ENCODE assay signal across 16 cellular contexts in genomic region chr22:29734429-29734828, GRCh38. TPM values are rescaled to one million over a fixed set of nuclear protein-coding genes. Genes with fewer than 3 reads are reported as not detected.
DNase-seq lines count a peak whose midpoint lies in the region; ATAC-seq and TF ChIP-seq lines count a peak whose summit lies in the region.
"Had no signal": no experiment of that assay in that cellular context is flagged by ENCODE, and none has a peak within 500 bp of the region (broad histone marks: within the 10 kb centered on the region; RNA-seq: fewer than 3 reads in every experiment).

No MANE protein-coding gene starts in this region.

- no peak overlapping the region for H4K8ac ChIP-seq in neuronal stem cell (ENCODE audit: low read depth, low read length)

- H4K20me1 ChIP-seq in BLaER1 (peaks cover 17% of the 10 kb centered on the region), GM23338 (replicated peaks; ENCODE audit: insufficient read depth) (no peaks in the 10 kb centered on the region)

- WGBS in neuronal stem cell (ENCODE audit: extremely low coverage in 2 of 2, insufficient read length in 2 of 2, insufficient replicate concordance in 1 of 2), 2 donors = no CpG with 5 or more reads among the region's 9 CpGs

- no peak overlapping the region for H3K4me3 ChIP-seq in BLaER1
- H3K4me3 ChIP-seq in GM23338 = no peak overlapping the region
- no peak overlapping the region for H3K4me3 ChIP-seq in WERI-Rb-1 (ENCODE audit: low read depth, low read length)
- no peak overlapping the region for H3K4me3 ChIP-seq in neuronal stem cell (ENCODE audit: low read length in 2 of 2)
- H3K4me3 ChIP-seq: GM23248, HAP-1, K562 had no signal

- no peak overlapping the region for H2BK15ac ChIP-seq in neuronal stem cell (ENCODE audit: low read length)

- no peaks in the 10 kb centered on the region for H3K9me2 ChIP-seq in GM23338 (ENCODE audit: insufficient read depth)

- peaks cover 18% of the 10 kb centered on the region for H3K36me3 ChIP-seq in BLaER1
- H3K36me3 ChIP-seq in GM23338 (ENCODE audit: insufficient read depth) = no peaks in the 10 kb centered on the region
- H3K36me3 ChIP-seq in WERI-Rb-1 = no peaks in the 10 kb centered on the region; the same call in 1 of the 2 replicates
- peaks cover 0 to 1% of the 10 kb centered on the region in 2 donors for H3K36me3 ChIP-seq in neuronal stem cell (replicated peaks in 1 of 2; ENCODE audit: control insufficient read depth in 2 of 2, insufficient read depth in 2 of 2, low read length in 2 of 2)
- H3K36me3 ChIP-seq: HAP-1 had no signal

- peaks cover 2% of the 10 kb centered on the region for H3K27me3 Mint-ChIP-seq in GM23338 (ENCODE audit: insufficient read depth, low read depth, poor library complexity)
- H3K27me3 Mint-ChIP-seq in activated CD4-positive, alpha-beta T cell treated with anti-CD3 and anti-CD28 coated beads, Interleukin-2, amount 10 ng/mL, durations not matched to agents 24 days and 14 days = no peaks in the 10 kb centered on the region
- H3K27me3 Mint-ChIP-seq: B cell had no signal

- peak overlapping the region; percentile 74; the same call in 1 of the 2 replicates for H2AFZ ChIP-seq in GM23338
- H2AFZ ChIP-seq in neuronal stem cell (ENCODE audit: low read length) = no peak overlapping the region
- H2AFZ ChIP-seq: GM23248 had no signal

- peak overlapping the region; percentile 59 for H3K27ac ChIP-seq in BLaER1
- H3K27ac ChIP-seq in GM23338 (ENCODE audit: low read depth) = no peak overlapping the region
- peak overlapping the region; percentile 83 for H3K27ac ChIP-seq in WERI-Rb-1
- no peak overlapping the region for H3K27ac ChIP-seq in neuronal stem cell (replicated peaks; ENCODE audit: low read length)
- H3K27ac ChIP-seq: GM23248, HL-60 had no signal

- ATAC-seq in GM23338 (no peak; the same call in 2 of the 3 replicates), HG03025 (IDR thresholded peaks at IDR 0.05; ENCODE audit: low FRiP score, unreplicated experiment) (no peak)
- ATAC-seq: CD8-positive, alpha-beta T cell had no signal

- peak overlapping the region; percentile 6; the same call in 1 of the 2 replicates for H3K9ac ChIP-seq in BLaER1
- no peak overlapping the region for H3K9ac ChIP-seq in neuronal stem cell (ENCODE audit: low read depth, low read length, poor library complexity)
- H3K9ac ChIP-seq: GM23248 had no signal

- intact Hi-C loops in activated CD4-positive, alpha-beta T cell treated with anti-CD3 and anti-CD28 coated beads, Interleukin-2, amount 10 ng/mL, durations not matched to agents 24 days and 14 days (cut with micrococcal nuclease) = no loop called here

- H4K91ac ChIP-seq in neuronal stem cell (ENCODE audit: low read depth, low read length, poor library complexity) = no peak overlapping the region

- H3K14ac ChIP-seq in neuronal stem cell (ENCODE audit: low read length) = peak overlapping the region; percentile 89

- H3K4me2 ChIP-seq in BLaER1 (peak overlapping the region; percentile 80), GM23338 (no peak overlapping the region), neuronal stem cell (ENCODE audit: insufficient read depth, low read length, poor library complexity, severe bottlenecking) (no peak overlapping the region)

- H3K18ac ChIP-seq in neuronal stem cell (ENCODE audit: low read length) = no peak overlapping the region

- no peaks in the 10 kb centered on the region for H3K9me3 ChIP-seq in BLaER1
- no peaks in the 10 kb centered on the region for H3K9me3 ChIP-seq in WERI-Rb-1 (ENCODE audit: severe bottlenecking)
- no peaks in the 10 kb centered on the region for H3K9me3 ChIP-seq in neuronal stem cell (replicated peaks in 1 of 2; ENCODE audit: control insufficient read depth in 2 of 2, insufficient read depth in 1 of 2, low read depth in 1 of 2, low read length in 2 of 2)
- H3K9me3 ChIP-seq: Caco-2, HAP-1 had no signal

- no peak overlapping the region; the same call in 2 of the 3 replicates for H3K4me3 Mint-ChIP-seq in GM23338
- H3K4me3 Mint-ChIP-seq in activated CD4-positive, alpha-beta T cell treated with anti-CD3 and anti-CD28 coated beads, Interleukin-2, amount 10 ng/mL, durations not matched to agents 24 days and 14 days = no peak overlapping the region
- H3K4me3 Mint-ChIP-seq: B cell; CD14-positive monocyte; CD8-positive, alpha-beta T cell had no signal

- peak overlapping the region; percentile 14 for H3K4ac ChIP-seq in neuronal stem cell (ENCODE audit: low read length)

- H3K27ac Mint-ChIP-seq in GM23338 = no peak overlapping the region
- H3K27ac Mint-ChIP-seq in activated CD4-positive, alpha-beta T cell treated with anti-CD3 and anti-CD28 coated beads, Interleukin-2, amount 10 ng/mL, durations not matched to agents 24 days and 14 days = no peak overlapping the region
- H3K27ac Mint-ChIP-seq: B cell; CD8-positive, alpha-beta T cell had no signal

- H2BK12ac ChIP-seq in neuronal stem cell (ENCODE audit: low read length) = no peak overlapping the region

- H3K9me3 Mint-ChIP-seq in GM23338 = 0 out of 3 replicates have a peak, but pooled peaks cover 2% of the 10 kb centered on the region
- H3K9me3 Mint-ChIP-seq in activated CD4-positive, alpha-beta T cell treated with anti-CD3 and anti-CD28 coated beads, Interleukin-2, amount 10 ng/mL, durations not matched to agents 24 days and 14 days = no peaks in the 10 kb centered on the region
- H3K9me3 Mint-ChIP-seq: CD8-positive, alpha-beta T cell had no signal

- no peaks in the 10 kb centered on the region for H3K79me2 ChIP-seq in GM23338 (replicated peaks; ENCODE audit: insufficient read depth)

- no peaks in the 10 kb centered on the region for H3K79me1 ChIP-seq in neuronal stem cell (ENCODE audit: low read depth, low read length)

- H3K36me3 Mint-ChIP-seq in GM23338 (ENCODE audit: low read depth) = peaks cover 3% of the 10 kb centered on the region; the same call in 1 of the 3 replicates
- peaks cover under 1% of the 10 kb centered on the region for H3K36me3 Mint-ChIP-seq in activated CD4-positive, alpha-beta T cell treated with anti-CD3 and anti-CD28 coated beads, Interleukin-2, amount 10 ng/mL, durations not matched to agents 24 days and 14 days (ENCODE audit: low read depth)

- H2AK5ac ChIP-seq in neuronal stem cell (ENCODE audit: low read depth, low read length) = peak overlapping the region; percentile 54

- no peaks in the 10 kb centered on the region for H3F3A ChIP-seq in GM23338 (replicated peaks; ENCODE audit: low read depth)

- H3K4me1 Mint-ChIP-seq in GM23338 = peaks cover 18% of the 10 kb centered on the region
- no peaks in the 10 kb centered on the region for H3K4me1 Mint-ChIP-seq in activated CD4-positive, alpha-beta T cell treated with anti-CD3 and anti-CD28 coated beads, Interleukin-2, amount 10 ng/mL, durations not matched to agents 24 days and 14 days
- H3K4me1 Mint-ChIP-seq: B cell had no signal

- H2BK120ac ChIP-seq in neuronal stem cell (ENCODE audit: low read depth, low read length) = no peak overlapping the region

- TF ChIP-seq CTCF in GM23338 (conservative IDR thresholded peaks at IDR 0.05; ENCODE audit: low read depth in 2 of 2) (no peak), WERI-Rb-1 (IDR thresholded peaks at IDR 0.05; ENCODE audit: low read depth, low read length) (no peak)

- H3K4me1 ChIP-seq in BLaER1 = peaks cover 60% of the 10 kb centered on the region
- H3K4me1 ChIP-seq in GM23338 (ENCODE audit: insufficient read depth) = peaks cover 14% of the 10 kb centered on the region
- peaks cover 0 to 10% of the 10 kb centered on the region in 2 donors for H3K4me1 ChIP-seq in neuronal stem cell (ENCODE audit: control insufficient read depth in 2 of 2, insufficient read depth in 1 of 2, low read depth in 1 of 2, low read length in 2 of 2)
- H3K4me1 ChIP-seq: HAP-1 had no signal

- no peak overlapping the region for H3K23ac ChIP-seq in neuronal stem cell (ENCODE audit: low read depth, low read length, poor library complexity)

- peaks cover 20% of the 10 kb centered on the region; the same call in 1 of the 2 replicates for H3K27me3 ChIP-seq in BLaER1
- no peaks in the 10 kb centered on the region for H3K27me3 ChIP-seq in GM23338 (ENCODE audit: insufficient read depth)
- H3K27me3 ChIP-seq in WERI-Rb-1 (ENCODE audit: insufficient read depth, low read depth, severe bottlenecking) = no peaks in the 10 kb centered on the region
- no peaks in the 10 kb centered on the region for H3K27me3 ChIP-seq in neuronal stem cell (ENCODE audit: control insufficient read depth in 3 of 3, insufficient read depth in 3 of 3, low read depth in 1 of 3, low read length in 3 of 3)

- no peak overlapping the region for H2BK5ac ChIP-seq in neuronal stem cell (ENCODE audit: low read length)

- no peak for DNase-seq in GM23338 (ENCODE audit: low spot score)
- DNase-seq in WERI-Rb-1 = peak; percentile 42
- DNase-seq in neuronal stem cell (ENCODE audit: low spot score) = no peak
- no peak for DNase-seq in NCI-H128 (lab: John Stamatoyannopoulos, UW; ENCODE audit: unreplicated experiment)
- no peak for DNase-seq in activated CD4-positive, alpha-beta T cell treated with anti-CD3 and anti-CD28 coated beads, Interleukin-2, amount 10 ng/mL, durations not matched to agents 24 days and 14 days
- no peak for DNase-seq in T-helper 9 cell
- DNase-seq: Caco-2; CD8-positive, alpha-beta T cell; GM23248 had no signal

TF ChIP-seq in GM23338, 12 proteins besides CTCF, POLR2A, EP300 and RAD21 (continues in another document):
- no peak for TF ChIP-seq NANOG (IDR thresholded peaks at IDR 0.05; ENCODE audit: borderline replicate concordance)
- no peak for TF ChIP-seq STAT1 (IDR thresholded peaks at IDR 0.05; ENCODE audit: unreplicated experiment)
- no peak for TF ChIP-seq EZH2 (IDR thresholded peaks at IDR 0.05; ENCODE audit: low read depth, unreplicated experiment)
- no peak for TF ChIP-seq JUNB (IDR thresholded peaks at IDR 0.05; ENCODE audit: unreplicated experiment)
- no peak for TF ChIP-seq CREB1 (CRISPR knock-in tag; IDR thresholded peaks at IDR 0.05; ENCODE audit: low read depth)

RNA-seq across cellular contexts. Expression of gene CABP7, which starts 14.6 kb away (rescaled TPM):
- total RNA-seq in GM23338 (2014; rRNA removed; shearing (Covaris generic)) = 0.24 and 0.35 TPM in 2 replicates
- polyA plus RNA-seq in GM23338 (2016; fragmentation: Nextera tagmentation; extraction: Ambion mirVana) = 0.06 and 0.23 TPM in 2 replicates
- 0.04 TPM for polyA plus RNA-seq in neuronal stem cell (2013, experiment 1 of 2)
- 0.04 TPM for polyA plus RNA-seq in neuronal stem cell (2013, experiment 2 of 2)
- total RNA-seq in activated CD4-positive, alpha-beta T cell treated with anti-CD3 and anti-CD28 coated beads, Interleukin-2, amount 10 ng/mL, durations not matched to agents 24 days and 14 days = not detected in 2 replicates
- total RNA-seq: B cell, Caco-2, GM23248, K562 had no signal
- polyA plus RNA-seq: K562 had no signal

RNA-seq across cellular contexts. Expression of gene ZMAT5, which starts 32.4 kb away (rescaled TPM):
- 12.2 and 14.6 TPM in 2 replicates for total RNA-seq in GM23338 (2014; rRNA removed; shearing (Covaris generic))
- 25.1 and 25.4 TPM in 2 replicates for polyA plus RNA-seq in GM23338 (2016; fragmentation: Nextera tagmentation; extraction: Ambion mirVana)
- 23.3 TPM for polyA plus RNA-seq in neuronal stem cell (2013, experiment 1 of 2)
- polyA plus RNA-seq in neuronal stem cell (2013, experiment 2 of 2) = 23.0 TPM
- 24.9 and 26.1 TPM in 2 replicates for total RNA-seq in activated CD4-positive, alpha-beta T cell treated with anti-CD3 and anti-CD28 coated beads, Interleukin-2, amount 10 ng/mL, durations not matched to agents 24 days and 14 days

RNA-seq across cellular contexts. Expression of gene UQCR10, which starts 32.7 kb away (rescaled TPM):
- total RNA-seq in GM23338 (2014; rRNA removed; shearing (Covaris generic)) = 78.0 and 91.3 TPM in 2 replicates
- polyA plus RNA-seq in GM23338 (2016; fragmentation: Nextera tagmentation; extraction: Ambion mirVana) = 535 and 550 TPM in 2 replicates
- polyA plus RNA-seq in neuronal stem cell (2013, experiment 1 of 2) = 169 TPM
- 171 TPM for polyA plus RNA-seq in neuronal stem cell (2013, experiment 2 of 2)
- total RNA-seq in activated CD4-positive, alpha-beta T cell treated with anti-CD3 and anti-CD28 coated beads, Interleukin-2, amount 10 ng/mL, durations not matched to agents 24 days and 14 days = 90.1 and 96.2 TPM in 2 replicates

Comparison
In these comparisons a context has a peak if more than half of its experiments do, and no peak if none do; other contexts are left out.
1. H3K27ac ChIP-seq: peak in BLaER1 (single experiment) and WERI-Rb-1 (single experiment); none in GM23338 (single experiment) and neuronal stem cell (single experiment).